8 cellular contexts compared by ENCODE assay signal in genomic region chr9:136882109-136882946, GRCh38. TPM values are rescaled to one million over a fixed set of nuclear protein-coding genes. Genes with fewer than 3 reads are reported as not detected.
A peak's percentile ranks its signal among the peaks of the same experiment; 100 is the strongest.
DNase-seq lines count a peak whose midpoint lies in the region; ATAC-seq and TF ChIP-seq lines count a peak whose summit lies in the region.

No MANE protein-coding gene starts in this region.

- no peaks in the 10 kb centered on the region for H3K36me3 ChIP-seq in neuronal stem cell (replicated peaks in 1 of 2; ENCODE audit: control insufficient read depth in 2 of 2, insufficient read depth in 2 of 2, low read length in 2 of 2)
- no peaks in the 10 kb centered on the region for H3K36me3 ChIP-seq in upper lobe of right lung

- H3K9ac ChIP-seq in neuronal stem cell (ENCODE audit: low read depth, low read length, poor library complexity), result peak overlapping the region; percentile 84

- peak; percentile 45 for TF ChIP-seq POLR2A in GM15510 (IDR thresholded peaks at IDR 0.05; ENCODE audit: borderline replicate concordance, extremely low read depth, insufficient read length)

- H3K4me3 Mint-ChIP-seq in IgD-negative memory B cell, result peak overlapping the region; percentile 79 to 92 (median 87)
- peak overlapping the region; percentile 82 for H3K4me3 Mint-ChIP-seq in activated CD4-positive, alpha-beta T cell treated with anti-CD3 and anti-CD28 coated beads, Interleukin-2, amount 10 ng/mL, durations not matched to agents 24 days and 14 days

- H4K8ac ChIP-seq in neuronal stem cell (ENCODE audit: low read depth, low read length), result no peak overlapping the region

- intact Hi-C loops in activated CD4-positive, alpha-beta T cell treated with anti-CD3 and anti-CD28 coated beads, Interleukin-2, amount 10 ng/mL, durations not matched to agents 24 days and 14 days (cut with micrococcal nuclease), result loop anchor here (1.0 to 10.0 kb wide), 5 partner anchors 16 to 336 kb away; partner anchors contain the start of genes AJM1, EDF1, NOTCH1 and RABL6
- intact Hi-C loops in upper lobe of right lung (cut with DNase I), result no loop called here

- no peak overlapping the region for H2BK120ac ChIP-seq in neuronal stem cell (ENCODE audit: low read depth, low read length)

- H3K27ac ChIP-seq in neuronal stem cell (replicated peaks; ENCODE audit: low read length) (no peak overlapping the region), upper lobe of right lung (peak overlapping the region; percentile 43)

- H3K9me3 ChIP-seq in neuronal stem cell (replicated peaks in 1 of 2; ENCODE audit: control insufficient read depth in 2 of 2, insufficient read depth in 1 of 2, low read depth in 1 of 2, low read length in 2 of 2) (no peaks in the 10 kb centered on the region), upper lobe of right lung (no peaks in the 10 kb centered on the region)

- H2AK5ac ChIP-seq in neuronal stem cell (ENCODE audit: low read depth, low read length), result peak overlapping the region; percentile 92

- H3K23ac ChIP-seq in neuronal stem cell (ENCODE audit: low read depth, low read length, poor library complexity), result peak overlapping the region; percentile 80

- H3K4me3 ChIP-seq in neuronal stem cell (ENCODE audit: low read length in 2 of 2), result no peak overlapping the region
- peak overlapping the region; percentile 11 for H3K4me3 ChIP-seq in upper lobe of right lung

- no CpG with 5 or more reads among the region's 19 CpGs for WGBS in neuronal stem cell (ENCODE audit: extremely low coverage in 2 of 2, insufficient read length in 2 of 2, insufficient replicate concordance in 1 of 2), 2 donors

- peak overlapping the region; percentile 8 for H3K18ac ChIP-seq in neuronal stem cell (ENCODE audit: low read length)

- H3K4ac ChIP-seq in neuronal stem cell (ENCODE audit: low read length), result no peak overlapping the region

- H4K91ac ChIP-seq in neuronal stem cell (ENCODE audit: low read depth, low read length, poor library complexity), result no peak overlapping the region

- H2BK12ac ChIP-seq in neuronal stem cell (ENCODE audit: low read length), result peak overlapping the region; percentile 94

- ATAC-seq in upper lobe of right lung (peak; percentile 24), HG03039 (IDR thresholded peaks at IDR 0.05; ENCODE audit: unreplicated experiment) (no peak)

- H3K9me3 Mint-ChIP-seq in IgD-negative memory B cell, result no peaks in the 10 kb centered on the region
- H3K9me3 Mint-ChIP-seq in activated CD4-positive, alpha-beta T cell treated with anti-CD3 and anti-CD28 coated beads, Interleukin-2, amount 10 ng/mL, durations not matched to agents 24 days and 14 days, result no peaks in the 10 kb centered on the region

- peaks cover 8 to 12% of the 10 kb centered on the region in 2 donors for H3K4me1 ChIP-seq in neuronal stem cell (ENCODE audit: control insufficient read depth in 2 of 2, insufficient read depth in 1 of 2, low read depth in 1 of 2, low read length in 2 of 2)
- peaks cover 27% of the 10 kb centered on the region for H3K4me1 ChIP-seq in upper lobe of right lung

- H3K36me3 Mint-ChIP-seq in IgD-negative memory B cell, result no peaks in the 10 kb centered on the region
- peaks cover 13% of the 10 kb centered on the region for H3K36me3 Mint-ChIP-seq in activated CD4-positive, alpha-beta T cell treated with anti-CD3 and anti-CD28 coated beads, Interleukin-2, amount 10 ng/mL, durations not matched to agents 24 days and 14 days (ENCODE audit: low read depth)

- peak; percentile 96 for DNase-seq in activated CD4-positive, alpha-beta T cell treated with anti-CD3 and anti-CD28 coated beads, Interleukin-2, amount 10 ng/mL, durations not matched to agents 24 days and 14 days
- DNase-seq in effector CD4-positive, alpha-beta T cell, result peak; percentile 85
- DNase-seq in neuronal stem cell (ENCODE audit: low spot score), result no peak
- no peak for DNase-seq in upper lobe of right lung
- no peak for DNase-seq in NCI-H510A (lab: John Stamatoyannopoulos, UW)

- H2BK15ac ChIP-seq in neuronal stem cell (ENCODE audit: low read length), result peak overlapping the region; percentile 33

- H3K14ac ChIP-seq in neuronal stem cell (ENCODE audit: low read length), result peak overlapping the region; percentile 63

- H2AFZ ChIP-seq in neuronal stem cell (ENCODE audit: low read length), result peak overlapping the region; percentile 50

- no peaks in the 10 kb centered on the region for H3K27me3 Mint-ChIP-seq in IgD-negative memory B cell
- no peaks in the 10 kb centered on the region for H3K27me3 Mint-ChIP-seq in activated CD4-positive, alpha-beta T cell treated with anti-CD3 and anti-CD28 coated beads, Interleukin-2, amount 10 ng/mL, durations not matched to agents 24 days and 14 days

- TF ChIP-seq CTCF in upper lobe of right lung (IDR thresholded peaks at IDR 0.05), result no peak

- no peaks in the 10 kb centered on the region for H3K27me3 ChIP-seq in neuronal stem cell (ENCODE audit: control insufficient read depth in 3 of 3, insufficient read depth in 3 of 3, low read depth in 1 of 3, low read length in 3 of 3)
- H3K27me3 ChIP-seq in upper lobe of right lung, result no peaks in the 10 kb centered on the region

- H3K4me2 ChIP-seq in neuronal stem cell (ENCODE audit: insufficient read depth, low read length, poor library complexity, severe bottlenecking), result no peak overlapping the region

- peaks cover 10 to 20% (median 16%) of the 10 kb centered on the region in 3 donors for H3K4me1 Mint-ChIP-seq in IgD-negative memory B cell
- H3K4me1 Mint-ChIP-seq in activated CD4-positive, alpha-beta T cell treated with anti-CD3 and anti-CD28 coated beads, Interleukin-2, amount 10 ng/mL, durations not matched to agents 24 days and 14 days, result peaks cover 36% of the 10 kb centered on the region

- peak overlapping the region; percentile 78 for H2BK5ac ChIP-seq in neuronal stem cell (ENCODE audit: low read length)

- H3K79me1 ChIP-seq in neuronal stem cell (ENCODE audit: low read depth, low read length), result peaks cover 11% of the 10 kb centered on the region

- peak overlapping the region; percentile 86 to 95 (median 92) for H3K27ac Mint-ChIP-seq in IgD-negative memory B cell
- peak overlapping the region; percentile 97 for H3K27ac Mint-ChIP-seq in activated CD4-positive, alpha-beta T cell treated with anti-CD3 and anti-CD28 coated beads, Interleukin-2, amount 10 ng/mL, durations not matched to agents 24 days and 14 days

RNA-seq across cellular contexts. Expression of gene TRAF2, which starts 4.0 kb away (rescaled TPM):
- 42.8 TPM for polyA plus RNA-seq in IgD-negative memory B cell
- total RNA-seq in activated CD4-positive, alpha-beta T cell treated with anti-CD3 and anti-CD28 coated beads, Interleukin-2, amount 10 ng/mL, durations not matched to agents 24 days and 14 days, result 61.6 and 66.6 TPM in 2 replicates
- polyA plus RNA-seq in neuronal stem cell (2013, experiment 1 of 2), result 11.3 TPM
- 11.0 TPM for polyA plus RNA-seq in neuronal stem cell (2013, experiment 2 of 2)
- total RNA-seq in upper lobe of right lung, result 14.8 TPM

RNA-seq across cellular contexts. Expression of gene EDF1, which starts 16.2 kb away (rescaled TPM):
- polyA plus RNA-seq in IgD-negative memory B cell, result 378 TPM
- 378 and 380 TPM in 2 replicates for total RNA-seq in activated CD4-positive, alpha-beta T cell treated with anti-CD3 and anti-CD28 coated beads, Interleukin-2, amount 10 ng/mL, durations not matched to agents 24 days and 14 days
- 289 TPM for polyA plus RNA-seq in neuronal stem cell (2013, experiment 1 of 2)
- 288 TPM for polyA plus RNA-seq in neuronal stem cell (2013, experiment 2 of 2)
- 250 TPM for total RNA-seq in upper lobe of right lung

RNA-seq across cellular contexts. Expression of gene MAMDC4, which starts 30.2 kb away (rescaled TPM):
- polyA plus RNA-seq in IgD-negative memory B cell, result 0.11 TPM
- total RNA-seq in activated CD4-positive, alpha-beta T cell treated with anti-CD3 and anti-CD28 coated beads, Interleukin-2, amount 10 ng/mL, durations not matched to agents 24 days and 14 days, result 24.7 and 30.1 TPM in 2 replicates
- 3.6 TPM for polyA plus RNA-seq in neuronal stem cell (2013, experiment 1 of 2)
- polyA plus RNA-seq in neuronal stem cell (2013, experiment 2 of 2), result 3.2 TPM
- 12.9 TPM for total RNA-seq in upper lobe of right lung

RNA-seq across cellular contexts. Expression of gene PHPT1, which starts 33.1 kb away (rescaled TPM):
- 91.6 TPM for polyA plus RNA-seq in IgD-negative memory B cell
- 134 and 145 TPM in 2 replicates for total RNA-seq in activated CD4-positive, alpha-beta T cell treated with anti-CD3 and anti-CD28 coated beads, Interleukin-2, amount 10 ng/mL, durations not matched to agents 24 days and 14 days
- polyA plus RNA-seq in neuronal stem cell (2013, experiment 1 of 2), result 230 TPM
- 218 TPM for polyA plus RNA-seq in neuronal stem cell (2013, experiment 2 of 2)
- total RNA-seq in upper lobe of right lung, result 82.1 TPM

RNA-seq across cellular contexts. Expression of gene AJM1, which starts 40.0 kb away (rescaled TPM):
- 0.10 TPM for polyA plus RNA-seq in IgD-negative memory B cell
- 5.7 and 5.9 TPM in 2 replicates for total RNA-seq in activated CD4-positive, alpha-beta T cell treated with anti-CD3 and anti-CD28 coated beads, Interleukin-2, amount 10 ng/mL, durations not matched to agents 24 days and 14 days
- 0.42 TPM for polyA plus RNA-seq in neuronal stem cell (2013, experiment 1 of 2)
- 0.44 TPM for polyA plus RNA-seq in neuronal stem cell (2013, experiment 2 of 2)
- total RNA-seq in upper lobe of right lung, result 2.7 TPM

Comparison
In these comparisons a context has a peak if more than half of its experiments do, and no peak if none do; other contexts are left out.
1. DNase-seq: peak in activated CD4-positive, alpha-beta T cell treated with anti-CD3 and anti-CD28 coated beads, Interleukin-2, amount 10 ng/mL, durations not matched to agents 24 days and 14 days (single experiment) and effector CD4-positive, alpha-beta T cell (single experiment); none in neuronal stem cell (single experiment), upper lobe of right lung (single experiment) and NCI-H510A (single experiment).